Comparison of ENCODE assay signal across 19 cellular contexts in genomic region chr4:140131663-140132229, GRCh38. TPM values are rescaled to one million over a fixed set of nuclear protein-coding genes. Genes with fewer than 3 reads are reported as not detected.
DNase-seq lines count a peak whose midpoint lies in the region; ATAC-seq and TF ChIP-seq lines count a peak whose summit lies in the region.
"Had no signal": no experiment of that assay in that cellular context is flagged by ENCODE, and none has a peak within 500 bp of the region (broad histone marks: within the 10 kb centered on the region; RNA-seq: fewer than 3 reads in every experiment).

No MANE protein-coding gene starts in this region.

- H3K36me3 Mint-ChIP-seq in CD14-positive monocyte (peaks cover 10 to 16% of the 10 kb centered on the region in 2 donors), endothelial cell (ENCODE audit: low read depth, unreplicated experiment) (peaks cover 7% of the 10 kb centered on the region)
- no peaks in the 10 kb centered on the region for H3K36me3 Mint-ChIP-seq in stimulated activated memory B cell treated with anti-CD40 and anti-IgM and Interleukin-4, amounts not matched to agents 10 μg/mL and 1 μg/mL and 100 μg/mL, for 72 hours

- no peak overlapping the region for H3K4me3 Mint-ChIP-seq in CD14-positive monocyte
- H3K4me3 Mint-ChIP-seq in endothelial cell (ENCODE audit: unreplicated experiment), result peak overlapping the region; percentile 47
- H3K4me3 Mint-ChIP-seq in stimulated activated memory B cell treated with anti-CD40 and anti-IgM and Interleukin-4, amounts not matched to agents 10 μg/mL and 1 μg/mL and 100 μg/mL, for 72 hours, result no peak overlapping the region

- H3K27me3 Mint-ChIP-seq in CD14-positive monocyte (ENCODE audit: low read depth in 3 of 3) (no peaks in the 10 kb centered on the region), endothelial cell (ENCODE audit: unreplicated experiment) (no peaks in the 10 kb centered on the region)
- H3K27me3 Mint-ChIP-seq in stimulated activated memory B cell treated with anti-CD40 and anti-IgM and Interleukin-4, amounts not matched to agents 10 μg/mL and 1 μg/mL and 100 μg/mL, for 72 hours, result peaks cover 61% of the 10 kb centered on the region

- H3K9me3 Mint-ChIP-seq in CD14-positive monocyte (no peaks in the 10 kb centered on the region), endothelial cell (ENCODE audit: unreplicated experiment) (no peaks in the 10 kb centered on the region)
- no peaks in the 10 kb centered on the region for H3K9me3 Mint-ChIP-seq in stimulated activated memory B cell treated with anti-CD40 and anti-IgM and Interleukin-4, amounts not matched to agents 10 μg/mL and 1 μg/mL and 100 μg/mL, for 72 hours

- no peak overlapping the region for H3K27ac ChIP-seq in effector memory CD4-positive, alpha-beta T cell (ENCODE audit: insufficient read depth, low read length, poor library complexity, severe bottlenecking)
- H3K27ac ChIP-seq: BLaER1, Peyer's patch had no signal

- no peaks in the 10 kb centered on the region for H3K9me3 ChIP-seq in effector memory CD4-positive, alpha-beta T cell (ENCODE audit: control insufficient read depth, low read length)
- H3K9me3 ChIP-seq: Peyer's patch had no signal

- intact Hi-C loops in CD14-positive monocyte (cut with micrococcal nuclease), result loop anchor here in 1 of 2 donors (10.0 kb wide), 1 partner anchor 47 kb away; no protein-coding TSS in a partner anchor

- peak overlapping the region in 4 of 7 donors; percentile 57 to 85 (median 76) for H3K27ac Mint-ChIP-seq in CD14-positive monocyte
- H3K27ac Mint-ChIP-seq in endothelial cell (ENCODE audit: unreplicated experiment), result peak overlapping the region; percentile 10
- no peak overlapping the region for H3K27ac Mint-ChIP-seq in stimulated activated memory B cell treated with anti-CD40 and anti-IgM and Interleukin-4, amounts not matched to agents 10 μg/mL and 1 μg/mL and 100 μg/mL, for 72 hours

- no peak for DNase-seq in CD14-positive monocyte (ENCODE audit: low spot score)
- no peak for DNase-seq in endothelial cell (ENCODE audit: low spot score)
- DNase-seq in effector memory CD4-positive, alpha-beta T cell, result no peak
- no peak for DNase-seq in AG20443 (ENCODE audit: low spot score)
- DNase-seq: DMS153, H7, Karpas-422, MM.1S, NCI-H1105 treated with DMSO at 0.1 percent for 48 hours, NCI-H187 treated with DMSO at 0.1 percent for 48 hours, NCI-H2171, NCI-H446 treated with DMSO at 0.1 percent for 48 hours, NCI-H82, Peyer's patch, SHP77 had no signal

- TF ChIP-seq CTCF in CD14-positive monocyte (IDR thresholded peaks at IDR 0.05) (no peak), endothelial cell (IDR thresholded peaks at IDR 0.05; ENCODE audit: unreplicated experiment) (no peak)

- H3K4me1 ChIP-seq in effector memory CD4-positive, alpha-beta T cell (ENCODE audit: control insufficient read depth, insufficient read depth, low read length, poor library complexity, severe bottlenecking), result no peaks in the 10 kb centered on the region
- H3K4me1 ChIP-seq: Peyer's patch had no signal

- H3K27me3 ChIP-seq in effector memory CD4-positive, alpha-beta T cell (replicated peaks; ENCODE audit: control insufficient read depth, insufficient read depth, low read length, poor library complexity, severe bottlenecking), result no peaks in the 10 kb centered on the region
- H3K27me3 ChIP-seq: BLaER1, Peyer's patch had no signal

- ATAC-seq in HG02610 (IDR thresholded peaks at IDR 0.05; ENCODE audit: unreplicated experiment) (peak; percentile 58), GM21825 (IDR thresholded peaks at IDR 0.05; ENCODE audit: unreplicated experiment) (no peak)
- peak; percentile 47 for ATAC-seq in stimulated activated memory B cell treated with anti-CD40 and anti-IgM and Interleukin-4, amounts not matched to agents 10 μg/mL and 1 μg/mL and 100 μg/mL, for 72 hours

- H3K36me3 ChIP-seq in effector memory CD4-positive, alpha-beta T cell (ENCODE audit: control insufficient read depth, insufficient read depth, low read length), result no peaks in the 10 kb centered on the region
- H3K36me3 ChIP-seq: Peyer's patch had no signal

- no peak overlapping the region for H3K4me3 ChIP-seq in effector memory CD4-positive, alpha-beta T cell (ENCODE audit: insufficient read depth, low read depth, low read length, poor library complexity, severe bottlenecking)
- H3K4me3 ChIP-seq: BLaER1, Peyer's patch had no signal

- peaks cover 50% of the 10 kb centered on the region for H3K4me1 Mint-ChIP-seq in CD14-positive monocyte
- H3K4me1 Mint-ChIP-seq in endothelial cell (ENCODE audit: unreplicated experiment), result peaks cover 56% of the 10 kb centered on the region
- no peaks in the 10 kb centered on the region for H3K4me1 Mint-ChIP-seq in stimulated activated memory B cell treated with anti-CD40 and anti-IgM and Interleukin-4, amounts not matched to agents 10 μg/mL and 1 μg/mL and 100 μg/mL, for 72 hours

RNA-seq across cellular contexts. Expression of gene MAML3, which starts 22.2 kb away (rescaled TPM):
- polyA plus RNA-seq in CD14-positive monocyte, result 1 to 10 TPM; 1.5 to 2.3 TPM
- total RNA-seq in endothelial cell (ENCODE audit: unreplicated experiment), result 31.0 TPM
